8 cellular contexts compared by ENCODE assay signal in the genomic region with DNA sequence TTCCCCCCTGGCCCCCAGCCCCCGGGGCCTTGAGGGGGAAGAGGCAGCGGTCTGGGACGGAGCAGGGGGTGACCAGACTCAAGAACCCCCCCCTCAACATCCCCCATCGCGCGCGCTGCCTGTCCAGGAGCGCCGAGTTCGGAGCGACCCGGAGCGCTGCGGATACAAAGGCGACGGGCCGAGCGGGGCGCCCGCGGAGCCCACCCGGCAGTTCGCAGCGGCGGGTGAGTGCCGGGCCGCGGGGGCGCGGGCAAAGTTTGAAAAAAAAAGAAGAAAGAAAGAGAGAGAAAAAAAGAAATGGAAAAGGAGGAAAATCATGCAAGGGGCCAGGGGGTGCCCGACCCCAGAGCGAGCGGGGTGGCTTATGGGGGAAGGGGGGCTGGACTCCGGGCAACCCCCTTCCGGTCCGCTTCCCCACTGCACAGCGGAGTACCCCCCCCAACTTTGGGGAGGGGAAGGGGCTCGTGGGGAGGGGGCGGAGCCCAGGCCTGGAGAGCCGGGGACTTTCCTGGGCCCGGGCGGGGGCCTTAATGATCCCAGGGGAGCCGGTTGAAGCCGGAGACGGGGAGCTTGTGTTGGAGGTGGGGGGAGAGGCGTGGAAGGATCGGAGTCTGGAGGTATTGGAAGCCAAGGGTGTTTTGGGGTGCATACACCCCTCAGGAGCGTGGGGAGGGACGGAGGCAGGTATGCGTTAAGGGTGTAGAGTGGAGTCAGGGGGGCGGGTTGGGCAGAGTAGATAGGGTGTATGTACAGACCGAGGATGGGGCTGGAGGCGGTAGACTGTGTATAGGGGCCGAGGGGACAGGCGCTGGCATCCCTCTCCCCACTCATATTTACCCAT. TPM values are rescaled to one million over a fixed set of nuclear protein-coding genes. Genes with fewer than 3 reads are reported as not detected.
DNase-seq lines count a peak whose midpoint lies in the region; ATAC-seq and TF ChIP-seq lines count a peak whose summit lies in the region.

No MANE protein-coding gene starts in this region.

- ATAC-seq in SK-N-SH treated with all-trans-retinoic acid at 6 μM for 48 hours (peak; percentile 66), heart left ventricle (peak; percentile 9 to 34 (median 21)), GM19023 (IDR thresholded peaks at IDR 0.05; ENCODE audit: unreplicated experiment) (no peak)

- peak in 1 of 12 donors; percentile 1 for TF ChIP-seq CTCF in heart left ventricle (IDR thresholded peaks at IDR 0.05)

- TF ChIP-seq POLR2A in heart left ventricle (IDR thresholded peaks at IDR 0.05): no peak

- peaks cover 0 to 49% (median 12%) of the 10 kb centered on the region in 12 donors for H3K4me1 ChIP-seq in heart left ventricle

- H3K27me3 ChIP-seq in heart left ventricle: peaks cover 0 to 20% (median 0%) of the 10 kb centered on the region in 9 donors

- H3K27ac ChIP-seq in heart left ventricle: peak overlapping the region in 7 of 12 donors; percentile 5 to 80 (median 63)

- H3K36me3 ChIP-seq in heart left ventricle: no peaks in the 10 kb centered on the region

- DNase-seq in DMS79 treated with DMSO at 0.1 percent for 48 hours (lab: John Stamatoyannopoulos, UW) (peak; percentile 37), DMS79 (lab: John Stamatoyannopoulos, UW) (no peak), heart left ventricle (peak in 1 of 5 donors; percentile 41), retina (peak; percentile 78), G401 (ENCODE audit: low spot score) (no peak), NCI-H1930 (lab: John Stamatoyannopoulos, UW) (no peak)

- 3 to 6% (median 4%) methylated on average over 53 to 55 of the region's 55 CpGs for WGBS in heart left ventricle, 4 donors

- peak overlapping the region; percentile 63 to 85 (median 74) for H3K4me3 ChIP-seq in heart left ventricle

- H3K9me3 ChIP-seq in heart left ventricle: no peaks in the 10 kb centered on the region

- intact Hi-C loops in heart left ventricle (cut with DNase I): no loop called here

- in situ Hi-C loops in G401 (cut with HindIII; ENCODE audit: low sequenced_read_pairs): no loop called here

TF ChIP-seq in SK-N-SH treated with all-trans-retinoic acid at 6 μM for 48 hours, 23 proteins besides CTCF, POLR2A, EP300 and RAD21:
- TF ChIP-seq, protein P1, sequence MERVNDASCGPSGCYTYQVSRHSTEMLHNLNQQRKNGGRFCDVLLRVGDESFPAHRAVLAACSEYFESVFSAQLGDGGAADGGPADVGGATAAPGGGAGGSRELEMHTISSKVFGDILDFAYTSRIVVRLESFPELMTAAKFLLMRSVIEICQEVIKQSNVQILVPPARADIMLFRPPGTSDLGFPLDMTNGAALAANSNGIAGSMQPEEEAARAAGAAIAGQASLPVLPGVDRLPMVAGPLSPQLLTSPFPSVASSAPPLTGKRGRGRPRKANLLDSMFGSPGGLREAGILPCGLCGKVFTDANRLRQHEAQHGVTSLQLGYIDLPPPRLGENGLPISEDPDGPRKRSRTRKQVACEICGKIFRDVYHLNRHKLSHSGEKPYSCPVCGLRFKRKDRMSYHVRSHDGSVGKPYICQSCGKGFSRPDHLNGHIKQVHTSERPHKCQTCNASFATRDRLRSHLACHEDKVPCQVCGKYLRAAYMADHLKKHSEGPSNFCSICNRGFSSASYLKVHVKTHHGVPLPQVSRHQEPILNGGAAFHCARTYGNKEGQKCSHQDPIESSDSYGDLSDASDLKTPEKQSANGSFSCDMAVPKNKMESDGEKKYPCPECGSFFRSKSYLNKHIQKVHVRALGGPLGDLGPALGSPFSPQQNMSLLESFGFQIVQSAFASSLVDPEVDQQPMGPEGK (CRISPR knock-in tag; IDR thresholded peaks at IDR 0.05; ENCODE audit: borderline replicate concordance): peak; percentile 42; the same call in 1 of the 2 replicates
- TF ChIP-seq ZC3H10 (CRISPR knock-in tag; IDR thresholded peaks at IDR 0.05): no peak

RNA-seq across cellular contexts. Expression of a gene that starts 0.5 kb away (rescaled TPM):
- 1 to 10 TPM; 1.4 to 3.2 (median 2.0) TPM for total RNA-seq in heart left ventricle
- 1 to 10 TPM in 1 of 2 donors, under 1 TPM in 1; 0.94 to 1.4 TPM for polyA plus RNA-seq in heart left ventricle
- total RNA-seq in G401 (2014; rRNA removed; shearing (Covaris generic)): 1.0 and 3.0 TPM in 2 replicates

RNA-seq across cellular contexts. Expression of a gene that starts 34.0 kb away (rescaled TPM):
- total RNA-seq in heart left ventricle: under 1 TPM in 2 of 9 donors, not detected in 7; 0.09 to 0.18 TPM
- under 1 TPM in 1 of 2 donors, not detected in 1; 0.14 TPM for polyA plus RNA-seq in heart left ventricle
- not detected in 2 replicates for total RNA-seq in G401 (2014; rRNA removed; shearing (Covaris generic))

RNA-seq across cellular contexts. Expression of a gene that starts 57.7 kb away (rescaled TPM):
- 100 to 1,000 TPM in 1 of 9 donors, 10 to 100 TPM in 8; 54.1 to 101 (median 72.2) TPM for total RNA-seq in heart left ventricle
- polyA plus RNA-seq in heart left ventricle: 10 to 100 TPM; 47.3 to 47.9 TPM
- total RNA-seq in G401 (2014; rRNA removed; shearing (Covaris generic)): 35.2 and 47.6 TPM in 2 replicates

RNA-seq across cellular contexts. Expression of a gene that starts 57.8 kb away (rescaled TPM):
- 100 to 1,000 TPM in 6 of 9 donors, 10 to 100 TPM in 3; 78.6 to 129 (median 115) TPM for total RNA-seq in heart left ventricle
- polyA plus RNA-seq in heart left ventricle: 10 to 100 TPM; 46.9 to 97.8 TPM
- total RNA-seq in G401 (2014; rRNA removed; shearing (Covaris generic)): 73.2 and 73.6 TPM in 2 replicates

Comparison
In these comparisons a context has a peak if more than half of its experiments do, and no peak if none do; other contexts are left out.
1. DNase-seq: peak in DMS79 treated with DMSO at 0.1 percent for 48 hours (single experiment) and retina (single experiment); none in DMS79 (single experiment), G401 (single experiment) and NCI-H1930 (0 of 2).